In genomic region chr9:96020300-96020821, GRCh38 we compare ENCODE assay signal across 8 cellular contexts.
DNase-seq lines count a peak whose midpoint lies in the region; ATAC-seq and TF ChIP-seq lines count a peak whose summit lies in the region.

No MANE protein-coding gene starts in this region.

- H3K4me3 ChIP-seq in smooth muscle cell = peak overlapping the region; percentile 64

- H3F3A ChIP-seq in smooth muscle cell (ENCODE audit: low read depth) = peaks cover 10% of the 10 kb centered on the region

- H3K27ac ChIP-seq in H9 (ENCODE audit: insufficient read length, low read depth, low read length) (no peak overlapping the region), smooth muscle cell (ENCODE audit: low read depth) (no peak overlapping the region)

- H3T11ph ChIP-seq in H9 (ENCODE audit: low read length) = no peak overlapping the region

- TF ChIP-seq CTCF in H9 (conservative IDR thresholded peaks at IDR 0.05) (no peak), smooth muscle cell (IDR thresholded peaks at IDR 0.05; ENCODE audit: borderline replicate concordance, insufficient read depth, poor library complexity, severe bottlenecking) (no peak)

- DNase-seq in H9 (no peak), iPS-NIHi11 (ENCODE audit: low spot score) (peak; percentile 29), smooth muscle cell (lab: John Stamatoyannopoulos, UW; ENCODE audit: unreplicated experiment) (no peak), nucleus accumbens (lab: John Stamatoyannopoulos, UW) (no peak)
- no peak for DNase-seq in activated naive CD8-positive, alpha-beta T cell treated with anti-CD3 and anti-CD28 coated beads for 36 hours

- no peak overlapping the region for H2BK120ac ChIP-seq in H9 (ENCODE audit: low read depth, low read length, poor library complexity, severe bottlenecking)

- peaks cover 19% of the 10 kb centered on the region for H3K23me2 ChIP-seq in H9 (ENCODE audit: insufficient read length, low read depth, low read length, poor library complexity, severe bottlenecking)

- no peaks in the 10 kb centered on the region for H4K20me1 ChIP-seq in H9 (ENCODE audit: control insufficient read depth, insufficient read depth, insufficient read length)
- H4K20me1 ChIP-seq in smooth muscle cell (ENCODE audit: low read depth) = no peaks in the 10 kb centered on the region

- no peaks in the 10 kb centered on the region; a peak in 1 of 5 replicates for H3K9me3 Mint-ChIP-seq in H9
- H3K9me3 Mint-ChIP-seq in activated naive CD8-positive, alpha-beta T cell treated with anti-CD3 and anti-CD28 coated beads for 36 hours = peaks cover 4% of the 10 kb centered on the region

- no peak overlapping the region for H3K27ac Mint-ChIP-seq in H9
- peak overlapping the region; percentile 79 for H3K27ac Mint-ChIP-seq in activated naive CD8-positive, alpha-beta T cell treated with anti-CD3 and anti-CD28 coated beads for 36 hours

- WGBS in H9 (ENCODE audit: extremely low coverage, insufficient read length, low lambda C conversion rate) = no CpG with 5 or more reads among the region's 13 CpGs
- WGBS in smooth muscle cell (ENCODE audit: low lambda C conversion rate) = 43% methylated on average over 13 of the region's 13 CpGs

- no peak overlapping the region for H4K8ac ChIP-seq in H9 (replicated peaks; ENCODE audit: insufficient read length, low read depth, low read length)

- peaks cover 41% of the 10 kb centered on the region; the same call in 1 of the 2 replicates for H3K27me3 ChIP-seq in H9 (ENCODE audit: insufficient read depth, low read length)
- peaks cover 64% of the 10 kb centered on the region for H3K27me3 ChIP-seq in smooth muscle cell (ENCODE audit: low read depth)

- H3K36me3 Mint-ChIP-seq in H9 (ENCODE audit: insufficient read depth in 1 of 3, low read depth in 3 of 3) = no peaks in the 10 kb centered on the region; a peak in 1 of 7 replicates
- H3K36me3 Mint-ChIP-seq in activated naive CD8-positive, alpha-beta T cell treated with anti-CD3 and anti-CD28 coated beads for 36 hours = peaks cover 17% of the 10 kb centered on the region

- no peak overlapping the region for H4K5ac ChIP-seq in H9 (ENCODE audit: insufficient read length, low read depth, low read length)

- peaks cover 69% of the 10 kb centered on the region for H3K27me3 Mint-ChIP-seq in H9 (ENCODE audit: low read depth)
- peaks cover 5% of the 10 kb centered on the region for H3K27me3 Mint-ChIP-seq in activated naive CD8-positive, alpha-beta T cell treated with anti-CD3 and anti-CD28 coated beads for 36 hours

- H2BK5ac ChIP-seq in H9 (ENCODE audit: insufficient read length, low read length) = no peak overlapping the region

- no peak overlapping the region for H2AFZ ChIP-seq in H9 (ENCODE audit: low read length)
- H2AFZ ChIP-seq in smooth muscle cell (ENCODE audit: low read depth) = no peak overlapping the region

- H3K9me3 ChIP-seq in H9 (ENCODE audit: control insufficient read depth, low read depth, low read length) (no peaks in the 10 kb centered on the region), smooth muscle cell (replicated peaks; ENCODE audit: low read depth) (no peaks in the 10 kb centered on the region)

- H3K4ac ChIP-seq in H9 (ENCODE audit: low read depth, low read length) = no peak overlapping the region

- H3K36me3 ChIP-seq in smooth muscle cell (ENCODE audit: low read depth) = no peaks in the 10 kb centered on the region

- H3K79me2 ChIP-seq in H9 (ENCODE audit: insufficient read depth, low read length) = no peaks in the 10 kb centered on the region
- H3K79me2 ChIP-seq in smooth muscle cell (ENCODE audit: low read depth) = no peaks in the 10 kb centered on the region

- peak overlapping the region; percentile 59 to 81 for H3K4me3 Mint-ChIP-seq in H9
- H3K4me3 Mint-ChIP-seq in activated naive CD8-positive, alpha-beta T cell treated with anti-CD3 and anti-CD28 coated beads for 36 hours = peak overlapping the region; percentile 81

- peak overlapping the region; percentile 72 for H3K4me2 ChIP-seq in H9 (ENCODE audit: insufficient read depth, insufficient read length, low read length)
- peak overlapping the region; percentile 98 for H3K4me2 ChIP-seq in smooth muscle cell

- 0 out of 2 replicates have a peak overlapping the region, but pooled peaks have one; percentile 14 for H3K14ac ChIP-seq in H9 (ENCODE audit: insufficient read depth, low read length)

- H3K79me1 ChIP-seq in H9 (ENCODE audit: insufficient read depth, low read depth, low read length, poor library complexity, severe bottlenecking) = no peaks in the 10 kb centered on the region

- no peak overlapping the region for H4K91ac ChIP-seq in H9 (ENCODE audit: insufficient read length, low read depth, low read length)

- H2BK15ac ChIP-seq in H9 (ENCODE audit: low read depth, low read length) = no peak overlapping the region

- no peak for ATAC-seq in GM21526 (IDR thresholded peaks at IDR 0.05; ENCODE audit: low FRiP score, unreplicated experiment)
- ATAC-seq in GM19351 (IDR thresholded peaks at IDR 0.05; ENCODE audit: unreplicated experiment) = no peak
- ATAC-seq in HG03108 (IDR thresholded peaks at IDR 0.05; ENCODE audit: unreplicated experiment) = no peak

- no peak overlapping the region for H3K18ac ChIP-seq in H9 (ENCODE audit: insufficient read length, low read depth, low read length)

- no peak overlapping the region for H2BK12ac ChIP-seq in H9 (ENCODE audit: insufficient read length, low read depth, low read length)

- no peak overlapping the region for H3K9ac ChIP-seq in H9 (ENCODE audit: extremely low read depth, insufficient read length, low read length)
- H3K9ac ChIP-seq in smooth muscle cell (ENCODE audit: low read depth) = no peak overlapping the region

- H2BK20ac ChIP-seq in H9 (ENCODE audit: low read depth, low read length, poor library complexity, severe bottlenecking) = no peak overlapping the region

- H3K4me1 Mint-ChIP-seq in H9 = peaks cover 14 to 22% of the 10 kb centered on the region in 2 experiments
- H3K4me1 Mint-ChIP-seq in activated naive CD8-positive, alpha-beta T cell treated with anti-CD3 and anti-CD28 coated beads for 36 hours = peaks cover 67% of the 10 kb centered on the region

- H2AK5ac ChIP-seq in H9 (ENCODE audit: insufficient read length, low read length) = no peak overlapping the region

- no peak overlapping the region for H3K23ac ChIP-seq in H9 (ENCODE audit: insufficient read length, low read depth, low read length)

- H3K4me1 ChIP-seq in H9 (ENCODE audit: insufficient read depth, low read length) (no peaks in the 10 kb centered on the region; the same call in 1 of the 2 replicates), smooth muscle cell (ENCODE audit: low read depth) (peaks cover 13% of the 10 kb centered on the region)

- no peak overlapping the region for H3K56ac ChIP-seq in H9 (ENCODE audit: insufficient read length, low read depth, low read length)
